In genomic region chr5:119311688-119312087, GRCh38 we compare ENCODE assay signal across 18 cellular contexts. TPM values are rescaled to one million over a fixed set of nuclear protein-coding genes. Genes with fewer than 3 reads are reported as not detected.
A peak's percentile ranks its signal among the peaks of the same experiment; 100 is the strongest.
DNase-seq lines count a peak whose midpoint lies in the region; ATAC-seq and TF ChIP-seq lines count a peak whose summit lies in the region.
"Had no signal": no experiment of that assay in that cellular context is flagged by ENCODE, and none has a peak within 500 bp of the region (broad histone marks: within the 10 kb centered on the region; RNA-seq: fewer than 3 reads in every experiment).

No MANE protein-coding gene starts in this region.

- peak overlapping the region; percentile 54 for H3K27ac ChIP-seq in HL-60 (replicated peaks)
- H3K27ac ChIP-seq: A549, C4-2B, thoracic aorta had no signal

- no peaks in the 10 kb centered on the region for H3K27me3 ChIP-seq in HL-60 (ENCODE audit: insufficient read depth, poor library complexity, severe bottlenecking)
- H3K27me3 ChIP-seq: heart left ventricle had no signal

- intact Hi-C loops in activated T-helper 2 cell treated with anti-CD3 and anti-CD28 coated beads, Interferon-gamma antibody, Interleukin-2, Interleukin-4, amounts not matched to agents 10 μg/mL and 5 μg/mL and 100 μg/mL, durations not matched to agents 14 hours and 24 hours and 36 hours (cut with micrococcal nuclease), result no loop called here
- intact Hi-C loops in natural killer cell (cut with micrococcal nuclease), result no loop called here

- POLR2A ChIA-PET in activated CD4-positive, alpha-beta T cell treated with anti-CD3 and anti-CD28 coated beads, Interleukin-2, amount 10 ng/mL, durations not matched to agents 7 days and 5 days (lab: Charles Lee), result no interaction called here

- H3K4me1 Mint-ChIP-seq in activated CD4-positive, alpha-beta T cell treated with anti-CD3 and anti-CD28 coated beads, Interleukin-2, amount 10 ng/mL, durations not matched to agents 7 days and 5 days, result peaks cover 93% of the 10 kb centered on the region
- H3K4me1 Mint-ChIP-seq in activated T-helper 2 cell treated with anti-CD3 and anti-CD28 coated beads, Interferon-gamma antibody, Interleukin-2, Interleukin-4, amounts not matched to agents 10 μg/mL and 5 μg/mL and 100 μg/mL, durations not matched to agents 14 hours and 24 hours and 36 hours (ENCODE audit: low read depth), result peaks cover 88% of the 10 kb centered on the region
- peaks cover 76 to 78% of the 10 kb centered on the region in 2 donors for H3K4me1 Mint-ChIP-seq in natural killer cell

- ATAC-seq in natural killer cell (no peak), GM18498 (IDR thresholded peaks at IDR 0.05; ENCODE audit: unreplicated experiment) (no peak)
- ATAC-seq: A549, heart left ventricle, left ventricle myocardium superior, mucosa of descending colon had no signal

- DNase-seq in activated CD4-positive, alpha-beta T cell treated with anti-CD3 and anti-CD28 coated beads, Interleukin-2, amount 10 ng/mL, durations not matched to agents 7 days and 5 days, result no peak
- DNase-seq in activated CD4-positive, alpha-beta T cell treated with anti-CD3 and anti-CD28 coated beads, Interleukin-2, amount 50 U/mL, for 4 hours, result no peak
- DNase-seq in HL-60 (ENCODE audit: low read depth in 1 of 2, low spot score in 1 of 2) (no peak), natural killer cell (no peak), HUDEP-2 (lab: John Stamatoyannopoulos, UW; ENCODE audit: unreplicated experiment in 76 of 76) (no peak), globus pallidus (ENCODE audit: low spot score) (no peak)
- no peak for DNase-seq in activated T-helper 2 cell treated with anti-CD3 and anti-CD28 coated beads, Interferon-gamma antibody, Interleukin-2, Interleukin-4, amounts not matched to agents 10 μg/mL and 5 μg/mL and 100 μg/mL, durations not matched to agents 14 hours and 24 hours and 36 hours (ENCODE audit: low spot score)
- DNase-seq: activated effector memory CD4-positive, alpha-beta T cell treated with Interleukin-2 at 50 U/mL for 16 hours; heart left ventricle; left ventricle myocardium superior; mucosa of descending colon; NCI-H1105 treated with DMSO at 0.1 percent for 48 hours; NCI-H526 treated with DMSO at 0.1 percent for 48 hours; occipital lobe had no signal

- no peak overlapping the region for H3K4me3 ChIP-seq in HL-60 (replicated peaks; ENCODE audit: insufficient read depth, low read length)
- H3K4me3 ChIP-seq: A549, heart left ventricle, mucosa of descending colon, thoracic aorta had no signal

- H3K9me3 Mint-ChIP-seq in activated CD4-positive, alpha-beta T cell treated with anti-CD3 and anti-CD28 coated beads, Interleukin-2, amount 10 ng/mL, durations not matched to agents 7 days and 5 days, result peaks cover 2% of the 10 kb centered on the region
- no peaks in the 10 kb centered on the region for H3K9me3 Mint-ChIP-seq in activated T-helper 2 cell treated with anti-CD3 and anti-CD28 coated beads, Interferon-gamma antibody, Interleukin-2, Interleukin-4, amounts not matched to agents 10 μg/mL and 5 μg/mL and 100 μg/mL, durations not matched to agents 14 hours and 24 hours and 36 hours
- no peaks in the 10 kb centered on the region for H3K9me3 Mint-ChIP-seq in natural killer cell

- CTCF ChIA-PET in activated CD4-positive, alpha-beta T cell treated with anti-CD3 and anti-CD28 coated beads, Interleukin-2, amount 10 ng/mL, durations not matched to agents 7 days and 5 days (lab: Charles Lee), result interaction anchor here (0.6 to 1.7 kb wide), 3 partner anchors 9 to 48 kb away, joined by 3 to 6 read pairs (median 3); no protein-coding TSS in a partner anchor

- H3K27ac Mint-ChIP-seq in activated CD4-positive, alpha-beta T cell treated with anti-CD3 and anti-CD28 coated beads, Interleukin-2, amount 10 ng/mL, durations not matched to agents 7 days and 5 days, result peak overlapping the region; percentile 54
- peak overlapping the region; percentile 50 for H3K27ac Mint-ChIP-seq in activated T-helper 2 cell treated with anti-CD3 and anti-CD28 coated beads, Interferon-gamma antibody, Interleukin-2, Interleukin-4, amounts not matched to agents 10 μg/mL and 5 μg/mL and 100 μg/mL, durations not matched to agents 14 hours and 24 hours and 36 hours
- peak overlapping the region; percentile 76 to 89 for H3K27ac Mint-ChIP-seq in natural killer cell

- H3K4me3 Mint-ChIP-seq in activated CD4-positive, alpha-beta T cell treated with anti-CD3 and anti-CD28 coated beads, Interleukin-2, amount 10 ng/mL, durations not matched to agents 7 days and 5 days, result no peak overlapping the region
- H3K4me3 Mint-ChIP-seq in activated T-helper 2 cell treated with anti-CD3 and anti-CD28 coated beads, Interferon-gamma antibody, Interleukin-2, Interleukin-4, amounts not matched to agents 10 μg/mL and 5 μg/mL and 100 μg/mL, durations not matched to agents 14 hours and 24 hours and 36 hours (ENCODE audit: low read depth), result no peak overlapping the region
- H3K4me3 Mint-ChIP-seq in natural killer cell, result peak overlapping the region; percentile 38

- no peaks in the 10 kb centered on the region for H3K27me3 Mint-ChIP-seq in activated CD4-positive, alpha-beta T cell treated with anti-CD3 and anti-CD28 coated beads, Interleukin-2, amount 10 ng/mL, durations not matched to agents 7 days and 5 days
- H3K27me3 Mint-ChIP-seq in activated T-helper 2 cell treated with anti-CD3 and anti-CD28 coated beads, Interferon-gamma antibody, Interleukin-2, Interleukin-4, amounts not matched to agents 10 μg/mL and 5 μg/mL and 100 μg/mL, durations not matched to agents 14 hours and 24 hours and 36 hours (ENCODE audit: low read depth), result no peaks in the 10 kb centered on the region
- no peaks in the 10 kb centered on the region for H3K27me3 Mint-ChIP-seq in natural killer cell (ENCODE audit: low read depth in 2 of 2)

- TF ChIP-seq CTCF in HL-60 (IDR thresholded peaks at IDR 0.05; ENCODE audit: insufficient read depth, low read length) (no peak), natural killer cell (IDR thresholded peaks at IDR 0.05) (no peak)

- H3K36me3 Mint-ChIP-seq in activated CD4-positive, alpha-beta T cell treated with anti-CD3 and anti-CD28 coated beads, Interleukin-2, amount 10 ng/mL, durations not matched to agents 7 days and 5 days (ENCODE audit: low read depth), result peaks cover 65% of the 10 kb centered on the region
- peaks cover 42% of the 10 kb centered on the region for H3K36me3 Mint-ChIP-seq in activated T-helper 2 cell treated with anti-CD3 and anti-CD28 coated beads, Interferon-gamma antibody, Interleukin-2, Interleukin-4, amounts not matched to agents 10 μg/mL and 5 μg/mL and 100 μg/mL, durations not matched to agents 14 hours and 24 hours and 36 hours (ENCODE audit: low read depth)
- no peaks in the 10 kb centered on the region for H3K36me3 Mint-ChIP-seq in natural killer cell

RNA-seq across cellular contexts. Expression of gene TNFAIP8, which starts 44.1 kb away (rescaled TPM):
- total RNA-seq in activated CD4-positive, alpha-beta T cell treated with anti-CD3 and anti-CD28 coated beads, Interleukin-2, amount 10 ng/mL, durations not matched to agents 7 days and 5 days, result 100 to 1,000 TPM; 167 to 184 TPM
- total RNA-seq in activated T-helper 2 cell treated with anti-CD3 and anti-CD28 coated beads, Interferon-gamma antibody, Interleukin-2, Interleukin-4, amounts not matched to agents 10 μg/mL and 5 μg/mL and 100 μg/mL, durations not matched to agents 14 hours and 24 hours and 36 hours, result 112 and 117 TPM in 2 replicates
- 10 to 100 TPM; 47.6 to 87.5 (median 76.3) TPM for total RNA-seq in natural killer cell
